13 cellular contexts compared by ENCODE assay signal in the genomic region with DNA sequence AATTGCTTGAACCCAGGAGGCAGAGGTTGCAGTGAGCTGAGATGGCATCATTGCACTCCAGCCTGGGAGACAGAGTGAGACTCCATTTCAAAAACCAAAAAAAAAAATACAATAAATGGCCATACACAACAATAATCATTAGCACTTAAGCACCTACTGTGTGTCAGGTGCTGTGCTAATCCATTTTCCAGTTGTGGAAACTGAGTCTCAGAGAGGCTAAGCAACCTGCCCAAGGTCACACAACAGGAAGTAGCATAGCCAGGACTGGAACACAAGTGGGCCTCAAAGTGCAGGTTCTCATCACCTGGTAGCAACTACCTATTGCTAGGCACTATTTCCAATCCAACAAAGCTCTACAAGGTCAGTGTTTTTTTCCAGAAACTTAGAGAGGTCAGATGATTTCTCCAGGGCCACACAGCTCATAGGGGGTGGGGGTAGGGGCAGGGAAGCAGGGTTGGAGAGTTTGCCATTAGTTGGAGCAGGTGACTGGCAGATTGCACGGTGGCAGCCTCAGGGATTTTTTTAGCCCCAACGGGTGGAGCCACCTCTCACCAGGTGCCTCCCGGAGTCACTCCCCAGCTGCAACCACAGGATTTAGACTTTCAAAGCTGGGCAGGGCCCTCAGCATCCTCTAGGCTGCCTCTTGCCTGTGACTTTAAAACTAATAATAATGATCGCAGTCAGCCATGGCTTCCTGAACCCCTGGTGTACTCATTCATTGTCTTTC. TPM values are rescaled to one million over a fixed set of nuclear protein-coding genes. Genes with fewer than 3 reads are reported as not detected.
DNase-seq lines count a peak whose midpoint lies in the region; ATAC-seq and TF ChIP-seq lines count a peak whose summit lies in the region.
"Had no signal": no experiment of that assay in that cellular context is flagged by ENCODE, and none has a peak within 500 bp of the region (broad histone marks: within the 10 kb centered on the region; RNA-seq: fewer than 3 reads in every experiment).

No MANE protein-coding gene starts in this region.

- peak; percentile 19; the same call in 2 of the 3 replicates for ATAC-seq in GM23338
- no peak for ATAC-seq in aorta (ENCODE audit: low FRiP score)
- ATAC-seq: foreskin keratinocyte, Panc1 had no signal

- TF ChIP-seq CTCF in GM23338 (conservative IDR thresholded peaks at IDR 0.05; ENCODE audit: low read depth in 2 of 2) (no peak), PC-9 (conservative IDR thresholded peaks at IDR 0.05) (no peak)

- H3K79me2 ChIP-seq in GM23338 (replicated peaks; ENCODE audit: insufficient read depth) (no peaks in the 10 kb centered on the region), PC-9 (ENCODE audit: low read depth) (no peaks in the 10 kb centered on the region)

- no peaks in the 10 kb centered on the region for H3K27me3 ChIP-seq in CD4-positive, alpha-beta memory T cell (ENCODE audit: insufficient read depth, low read length)
- H3K27me3 ChIP-seq in GM23338 (ENCODE audit: insufficient read depth) (no peaks in the 10 kb centered on the region), PC-9 (ENCODE audit: insufficient read depth, low read depth) (no peaks in the 10 kb centered on the region), aorta (ENCODE audit: control insufficient read depth in 1 of 2, insufficient read depth in 2 of 2, low read length in 1 of 2) (no peaks in the 10 kb centered on the region)

- no peaks in the 10 kb centered on the region for H3K36me3 Mint-ChIP-seq in CD4-positive, alpha-beta memory T cell
- H3K36me3 Mint-ChIP-seq in GM23338 (ENCODE audit: low read depth) = no peaks in the 10 kb centered on the region

- peak overlapping the region; percentile 4 to 79 (median 69) for H3K4me3 Mint-ChIP-seq in CD4-positive, alpha-beta memory T cell
- no peak overlapping the region for H3K4me3 Mint-ChIP-seq in GM23338

- 0 out of 2 replicates have a peak, but pooled peaks cover 4% of the 10 kb centered on the region for H3K9me2 ChIP-seq in GM23338 (ENCODE audit: insufficient read depth)
- H3K9me2 ChIP-seq in PC-9 (ENCODE audit: insufficient read depth) = no peaks in the 10 kb centered on the region

- no peaks in the 10 kb centered on the region for H3K9me3 Mint-ChIP-seq in CD4-positive, alpha-beta memory T cell
- no peaks in the 10 kb centered on the region; the same call in 2 of the 3 replicates for H3K9me3 Mint-ChIP-seq in GM23338

- H3K4me1 ChIP-seq in CD4-positive, alpha-beta memory T cell (ENCODE audit: insufficient read depth, low read length) = peaks cover 83% of the 10 kb centered on the region
- H3K4me1 ChIP-seq in GM23338 (ENCODE audit: insufficient read depth) (peaks cover 19% of the 10 kb centered on the region), PC-9 (replicated peaks; ENCODE audit: insufficient read depth) (peaks cover 6% of the 10 kb centered on the region), aorta (ENCODE audit: control insufficient read depth in 1 of 2, insufficient read depth in 2 of 2, low read length in 2 of 2) (no peaks in the 10 kb centered on the region)
- H3K4me1 ChIP-seq: foreskin keratinocyte had no signal

- DNase-seq in CD4-positive, alpha-beta memory T cell = peak in 3 of 5 donors; percentile 55 to 66 (median 59)
- DNase-seq in GM23338 (ENCODE audit: low spot score) (no peak), PC-9 (peak; percentile 30 to 47), A172 (ENCODE audit: low spot score) (no peak), HEK293T (ENCODE audit: extremely low spot score) (no peak), aorta (no peak), HK-2 (ENCODE audit: unreplicated experiment) (no peak)
- peak; percentile 53 for DNase-seq in central memory CD4-positive, alpha-beta T cell
- DNase-seq: activated gamma-delta T cell treated with Interleukin-2 at 50 U/mL for 16 hours, Calu3, foreskin keratinocyte, NCI-H1048 had no signal

- H3K27me3 Mint-ChIP-seq in CD4-positive, alpha-beta memory T cell = no peaks in the 10 kb centered on the region
- peaks cover 6% of the 10 kb centered on the region for H3K27me3 Mint-ChIP-seq in GM23338 (ENCODE audit: insufficient read depth, low read depth, poor library complexity)

- H4K20me1 ChIP-seq in GM23338 (replicated peaks; ENCODE audit: insufficient read depth) (no peaks in the 10 kb centered on the region), PC-9 (ENCODE audit: insufficient read depth) (no peaks in the 10 kb centered on the region)

- no TSS peak for BruUV-seq in PC-9 (replicated peaks; lab: Mats Ljungman, UMichigan)

- H3F3A ChIP-seq in GM23338 (replicated peaks; ENCODE audit: low read depth) = no peaks in the 10 kb centered on the region
- H3F3A ChIP-seq in PC-9 (ENCODE audit: insufficient read depth, low read depth) = no peaks in the 10 kb centered on the region; the same call in 1 of the 2 replicates

- H3K36me3 ChIP-seq in CD4-positive, alpha-beta memory T cell (ENCODE audit: insufficient read depth, low read length) = no peaks in the 10 kb centered on the region
- H3K36me3 ChIP-seq in GM23338 (ENCODE audit: insufficient read depth) = no peaks in the 10 kb centered on the region
- H3K36me3 ChIP-seq in PC-9 (ENCODE audit: low read depth) = no peaks in the 10 kb centered on the region
- no peaks in the 10 kb centered on the region for H3K36me3 ChIP-seq in aorta (ENCODE audit: control insufficient read depth in 1 of 2, insufficient read depth in 2 of 2, low read length in 1 of 2)

- H2AFZ ChIP-seq in GM23338 = no peak overlapping the region
- no peak overlapping the region for H2AFZ ChIP-seq in PC-9

- H3K27ac ChIP-seq in CD4-positive, alpha-beta memory T cell (ENCODE audit: low read depth, low read length) = peak overlapping the region; percentile 62
- H3K27ac ChIP-seq in GM23338 (ENCODE audit: low read depth) (no peak overlapping the region), PC-9 (no peak overlapping the region), aorta (ENCODE audit: low read depth in 1 of 2, low read length in 2 of 2) (no peak overlapping the region)
- H3K27ac ChIP-seq: foreskin keratinocyte had no signal

- POLR2A ChIA-PET in CD4-positive, alpha-beta memory T cell (lab: Charles Lee; ENCODE audit: partially characterized antibody) = interaction anchor here (0.6 to 11.0 kb wide), 9 partner anchors 8 to 86 kb away, joined by 3 to 236 read pairs (median 22); a partner anchor contains a TSS
- POLR2A ChIA-PET in PC-9 (lab: Charles Lee; ENCODE audit: unreplicated experiment) = interaction anchor here (0.5 kb wide), 1 partner anchor 35 kb away, joined by 8 read pairs; no protein-coding TSS in a partner anchor
- POLR2A ChIA-PET in HEK293T (lab: Yijun Ruan, JAX) = interaction anchor here (1.6 kb wide), 1 partner anchor 53 kb away, joined by 7 read pairs; a partner anchor contains a TSS

- H3K4me2 ChIP-seq in GM23338 = no peak overlapping the region
- H3K4me2 ChIP-seq in PC-9 = no peak overlapping the region

- H3K4me1 Mint-ChIP-seq in CD4-positive, alpha-beta memory T cell = peaks cover 55 to 88% (median 78%) of the 10 kb centered on the region in 4 donors
- peaks cover 31% of the 10 kb centered on the region for H3K4me1 Mint-ChIP-seq in GM23338

- 78 to 80% methylated on average over 4 of the region's 4 CpGs for WGBS in aorta, 2 donors

- CTCF ChIA-PET in CD4-positive, alpha-beta memory T cell (lab: Charles Lee; ENCODE audit: partially characterized antibody) = interaction anchor here (1.1 to 4.7 kb wide), 9 partner anchors 9 to 84 kb away, joined by 3 to 59 read pairs (median 10); a partner anchor contains a TSS
- CTCF ChIA-PET in PC-9 (lab: Charles Lee) (interaction anchor here (0.6 kb wide), 1 partner anchor 27 kb away, joined by 9 read pairs; no protein-coding TSS in a partner anchor), HEK293T (lab: Yijun Ruan, JAX) (interaction anchor here (1.6 kb wide), 1 partner anchor 23 kb away, joined by 3 read pairs; no protein-coding TSS in a partner anchor)

- H3K4me3 ChIP-seq in CD4-positive, alpha-beta memory T cell (ENCODE audit: low read length in 2 of 2) = peak overlapping the region in 1 of 2 donors; percentile 21
- no peak overlapping the region for H3K4me3 ChIP-seq in GM23338
- no peak overlapping the region for H3K4me3 ChIP-seq in PC-9
- no peak overlapping the region for H3K4me3 ChIP-seq in aorta (ENCODE audit: low read length in 2 of 2)

- peak overlapping the region; percentile 83 to 94 (median 92) for H3K27ac Mint-ChIP-seq in CD4-positive, alpha-beta memory T cell
- no peak overlapping the region for H3K27ac Mint-ChIP-seq in GM23338

- H3K9me3 ChIP-seq in CD4-positive, alpha-beta memory T cell (ENCODE audit: control insufficient read depth in 1 of 2, low read length in 2 of 2) = no peaks in the 10 kb centered on the region
- H3K9me3 ChIP-seq in PC-9 (ENCODE audit: insufficient read depth, low read depth) (no peaks in the 10 kb centered on the region), aorta (ENCODE audit: control insufficient read depth, low read length) (no peaks in the 10 kb centered on the region)

- intact Hi-C loops in CD4-positive, alpha-beta memory T cell (cut with micrococcal nuclease) = no loop called here
- intact Hi-C loops in PC-9 (cut with micrococcal nuclease; ENCODE audit: unreplicated experiment) = no loop called here
- intact Hi-C loops in aorta (cut with DNase I) = no loop called here

TF ChIP-seq in HEK293T, 16 proteins besides CTCF, POLR2A, EP300 and RAD21 (continues in another document):
- TF ChIP-seq SUZ12 (IDR thresholded peaks at IDR 0.05) (no peak), HDGF (IDR thresholded peaks at IDR 0.05; ENCODE audit: borderline replicate concordance) (no peak), SP1 (IDR thresholded peaks at IDR 0.05) (no peak), NFRKB (IDR thresholded peaks at IDR 0.05) (no peak), ZNF384 (IDR thresholded peaks at IDR 0.05) (no peak), CTBP1 (IDR thresholded peaks at IDR 0.05; ENCODE audit: borderline replicate concordance) (no peak), ARNT (IDR thresholded peaks at IDR 0.05) (no peak), L3MBTL2 (conservative IDR thresholded peaks at IDR 0.05) (no peak), BHLHE40 (IDR thresholded peaks at IDR 0.05; ENCODE audit: borderline replicate concordance) (no peak)
- TF ChIP-seq, protein P1, sequence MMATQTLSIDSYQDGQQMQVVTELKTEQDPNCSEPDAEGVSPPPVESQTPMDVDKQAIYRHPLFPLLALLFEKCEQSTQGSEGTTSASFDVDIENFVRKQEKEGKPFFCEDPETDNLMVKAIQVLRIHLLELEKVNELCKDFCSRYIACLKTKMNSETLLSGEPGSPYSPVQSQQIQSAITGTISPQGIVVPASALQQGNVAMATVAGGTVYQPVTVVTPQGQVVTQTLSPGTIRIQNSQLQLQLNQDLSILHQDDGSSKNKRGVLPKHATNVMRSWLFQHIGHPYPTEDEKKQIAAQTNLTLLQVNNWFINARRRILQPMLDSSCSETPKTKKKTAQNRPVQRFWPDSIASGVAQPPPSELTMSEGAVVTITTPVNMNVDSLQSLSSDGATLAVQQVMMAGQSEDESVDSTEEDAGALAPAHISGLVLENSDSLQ (IDR thresholded peaks at IDR 0.05) = no peak

RNA-seq across cellular contexts. Expression of a gene that starts 52.5 kb away (rescaled TPM):
- total RNA-seq in CD4-positive, alpha-beta memory T cell = 10 to 100 TPM; 89.6 to 98.0 TPM
- 10 to 100 TPM in 1 of 2 donors, 1 to 10 TPM in 1; 8.9 to 20.1 TPM for polyA plus RNA-seq in CD4-positive, alpha-beta memory T cell
- total RNA-seq in GM23338 (2014; rRNA removed; shearing (Covaris generic)) = 153 and 164 TPM in 2 replicates
- polyA plus RNA-seq in GM23338 (2016; fragmentation: Nextera tagmentation; extraction: Ambion mirVana) = 330 and 345 TPM in 2 replicates
- total RNA-seq in PC-9 (2021) = 10.4 and 24.7 TPM in 2 replicates
- total RNA-seq in A172 (2014; rRNA removed; shearing (Covaris generic)) = 83.7 and 244 TPM in 2 replicates
- total RNA-seq in aorta = 100 to 1,000 TPM; 368 to 390 TPM
- 100 to 1,000 TPM; 349 to 603 TPM for polyA plus RNA-seq in aorta

Comparison
In these comparisons a context has a peak if more than half of its experiments do, and no peak if none do; other contexts are left out.
1. DNase-seq: peak in CD4-positive, alpha-beta memory T cell (3 of 5), PC-9 (2 of 2) and central memory CD4-positive, alpha-beta T cell (single experiment); none in GM23338 (single experiment), A172 (single experiment), HEK293T (single experiment), aorta (0 of 2) and HK-2 (single experiment).